Comparison of ENCODE assay signal across 16 cellular contexts in genomic region chr1:107992341-107992740, GRCh38. TPM values are rescaled to one million over a fixed set of nuclear protein-coding genes. Genes with fewer than 3 reads are reported as not detected.
DNase-seq lines count a peak whose midpoint lies in the region; ATAC-seq, FAIRE-seq and TF ChIP-seq lines count a peak whose summit lies in the region.
"Had no signal": no experiment of that assay in that cellular context is flagged by ENCODE, and none has a peak within 500 bp of the region (broad histone marks: within the 10 kb centered on the region; RNA-seq: fewer than 3 reads in every experiment).

No MANE protein-coding gene starts in this region.

- H3K27ac ChIP-seq in liver (ENCODE audit: low read depth in 1 of 2, low read length in 2 of 2) = no peak overlapping the region
- no peak overlapping the region for H3K27ac ChIP-seq in HepG2 (ENCODE audit: extremely low read length, insufficient read depth, low read length)
- no peak overlapping the region for H3K27ac ChIP-seq in PC-3 (ENCODE audit: low read length)
- no peak overlapping the region for H3K27ac ChIP-seq in transverse colon
- H3K27ac ChIP-seq: BLaER1 had no signal

- TF ChIP-seq POLR2A in HepG2 (IDR thresholded peaks at IDR 0.05; ENCODE audit: insufficient read depth in 1 of 2, low read depth in 2 of 2, low read length in 2 of 2) = no peak
- TF ChIP-seq POLR2A in transverse colon (IDR thresholded peaks at IDR 0.05) = no peak

- DNase-seq in HepG2 (ENCODE audit: low spot score) = no peak
- peak; percentile 5 for DNase-seq in astrocyte of the hippocampus (ENCODE audit: low read depth, low spot score)
- peak; percentile 28 for DNase-seq in left kidney (ENCODE audit: low read depth, low spot score)
- DNase-seq in PC-3 = no peak
- DNase-seq in transverse colon = no peak
- DNase-seq: CD4-positive, alpha-beta memory T cell; DMS153; DMS79; GDM1; H9 had no signal

- 77% methylated on average over 3 of the region's 3 CpGs for WGBS in liver
- WGBS in HepG2 (ENCODE audit: low lambda C conversion rate) = 46% methylated on average over 3 of the region's 3 CpGs
- WGBS in transverse colon (ENCODE audit: low coverage in 1 of 2), 2 donors = 80 to 90% methylated on average over 3 of the region's 3 CpGs

- BruUV-seq in HepG2 (replicated peaks; lab: Mats Ljungman, UMichigan) (no TSS peak), PC-3 (replicated peaks; lab: Mats Ljungman, UMichigan) (no TSS peak)

- no peak for TF ChIP-seq EP300 in HepG2 (IDR thresholded peaks at IDR 0.05; ENCODE audit: low read depth in 2 of 2, low read length in 2 of 2)
- no peak for TF ChIP-seq EP300 in HepG2 (CRISPR knock-in tag; IDR thresholded peaks at IDR 0.05; ENCODE audit: borderline replicate concordance)
- TF ChIP-seq EP300 in Ishikawa (IDR thresholded peaks at IDR 0.05; ENCODE audit: borderline replicate concordance) = no peak
- TF ChIP-seq EP300 in transverse colon (IDR thresholded peaks at IDR 0.05; ENCODE audit: low read depth) = no peak

- H3K9ac ChIP-seq in liver (ENCODE audit: low read depth in 1 of 2, low read length in 2 of 2) = no peak overlapping the region
- no peak overlapping the region for H3K9ac ChIP-seq in HepG2 (ENCODE audit: insufficient read depth, low read depth, low read length)
- no peak overlapping the region for H3K9ac ChIP-seq in PC-3 (ENCODE audit: low read length)
- H3K9ac ChIP-seq: BLaER1 had no signal

- H3K36me3 ChIP-seq in liver (ENCODE audit: control insufficient read depth in 4 of 4, insufficient read depth in 3 of 4, low read depth in 1 of 4, low read length in 3 of 4) (no peaks in the 10 kb centered on the region), HepG2 (replicated peaks in 1 of 2; ENCODE audit: control insufficient read depth in 1 of 2, insufficient read depth in 2 of 2, low read length in 2 of 2) (no peaks in the 10 kb centered on the region), PC-3 (ENCODE audit: low read depth, low read length) (no peaks in the 10 kb centered on the region), transverse colon (no peaks in the 10 kb centered on the region)
- H3K36me3 ChIP-seq: BLaER1 had no signal

- H3K9me3 ChIP-seq in liver (ENCODE audit: control insufficient read depth in 4 of 4, low read length in 3 of 4) (no peaks in the 10 kb centered on the region), HepG2 (ENCODE audit: low read length) (no peaks in the 10 kb centered on the region), PC-3 (ENCODE audit: low read length) (no peaks in the 10 kb centered on the region), transverse colon (no peaks in the 10 kb centered on the region)
- H3K9me3 ChIP-seq: BLaER1 had no signal

- H2AFZ ChIP-seq in HepG2 (ENCODE audit: low read length) (no peak overlapping the region), PC-3 (ENCODE audit: low read length) (no peak overlapping the region)

- TF ChIP-seq CTCF in liver (IDR thresholded peaks at IDR 0.05; ENCODE audit: low read depth, low read length, missing input control) (no peak), HepG2 (CRISPR knock-in tag; IDR thresholded peaks at IDR 0.05) (no peak), PC-3 (conservative IDR thresholded peaks at IDR 0.05; ENCODE audit: low read depth, low read length) (no peak), transverse colon (IDR thresholded peaks at IDR 0.05) (no peak)

- no peaks in the 10 kb centered on the region for H3F3A ChIP-seq in PC-3 (ENCODE audit: low read length, unreplicated experiment)

- no peaks in the 10 kb centered on the region for H3K9me2 ChIP-seq in PC-3 (replicated peaks; ENCODE audit: low read length)

- no peak for ATAC-seq in HepG2
- no peak for ATAC-seq in PC-3
- ATAC-seq in GM18870 (IDR thresholded peaks at IDR 0.05; ENCODE audit: unreplicated experiment) = no peak
- ATAC-seq: K562 had no signal

- H3K27me3 ChIP-seq in liver (ENCODE audit: control insufficient read depth in 4 of 4, insufficient read depth in 4 of 4, low read length in 3 of 4) (peaks cover 0 to 4% (median 0%) of the 10 kb centered on the region in 4 donors), HepG2 (ENCODE audit: control insufficient read depth in 1 of 2, insufficient read depth in 2 of 2, low read length in 2 of 2) (no peaks in the 10 kb centered on the region), PC-3 (ENCODE audit: low read length) (no peaks in the 10 kb centered on the region), transverse colon (no peaks in the 10 kb centered on the region)
- H3K27me3 ChIP-seq: BLaER1 had no signal

- in situ Hi-C loops in HepG2 (cut with HindIII; ENCODE audit: extremely low pct_ligation_motif_present, low pct_unique_long_range_greater_than_20kb) = no loop called here
- in situ Hi-C loops in transverse colon (cut with MboI; ENCODE audit: low pct_ligation_motif_present in 1 of 4, low pct_unique_long_range_greater_than_20kb in 1 of 4, low sequenced_read_pairs in 3 of 4) = no loop called here

- TF ChIP-seq RAD21 in liver (IDR thresholded peaks at IDR 0.05) (no peak), HepG2 (CRISPR knock-in tag; IDR thresholded peaks at IDR 0.05) (no peak), Ishikawa (IDR thresholded peaks at IDR 0.05; ENCODE audit: low read depth) (no peak)

- H3K4me1 ChIP-seq in liver (ENCODE audit: control insufficient read depth in 4 of 4, insufficient read depth in 4 of 4, low read length in 3 of 4) (no peaks in the 10 kb centered on the region), HepG2 (ENCODE audit: insufficient read depth, low read length) (peaks cover 6% of the 10 kb centered on the region; the same call in 1 of the 2 replicates), PC-3 (ENCODE audit: insufficient read depth, low read length) (no peaks in the 10 kb centered on the region), transverse colon (no peaks in the 10 kb centered on the region)
- H3K4me1 ChIP-seq: BLaER1 had no signal

- no peaks in the 10 kb centered on the region for H4K20me1 ChIP-seq in HepG2 (ENCODE audit: insufficient read depth, low read length)
- H4K20me1 ChIP-seq in PC-3 (ENCODE audit: low read length) = no peaks in the 10 kb centered on the region
- H4K20me1 ChIP-seq: BLaER1 had no signal

- no peak overlapping the region for H3K4me2 ChIP-seq in HepG2 (ENCODE audit: low read depth, low read length)
- H3K4me2 ChIP-seq in PC-3 (ENCODE audit: low read length) = no peak overlapping the region
- H3K4me2 ChIP-seq: BLaER1 had no signal

- intact Hi-C loops in HepG2 (cut with micrococcal nuclease; ENCODE audit: unreplicated experiment) = no loop called here
- intact Hi-C loops in PC-3 (cut with micrococcal nuclease) = no loop called here
- intact Hi-C loops in transverse colon (cut with DNase I; ENCODE audit: low total_unique reads) = no loop called here

- no peak overlapping the region for H3K4me3 ChIP-seq in liver (ENCODE audit: low read depth in 1 of 3, low read length in 3 of 3)
- no peak overlapping the region for H3K4me3 ChIP-seq in HepG2 (replicated peaks in 1 of 3; ENCODE audit: insufficient read depth in 1 of 3, low read depth in 2 of 3, low read length in 3 of 3)
- no peak overlapping the region for H3K4me3 ChIP-seq in PC-3 (ENCODE audit: low read length)
- no peak overlapping the region for H3K4me3 ChIP-seq in transverse colon
- H3K4me3 ChIP-seq: BLaER1, K562 had no signal

- no peaks in the 10 kb centered on the region for H3K79me2 ChIP-seq in HepG2 (ENCODE audit: insufficient read depth, low read length)
- H3K79me2 ChIP-seq in PC-3 (ENCODE audit: low read length) = no peaks in the 10 kb centered on the region

- FAIRE-seq in HepG2 (lab: Jason Lieb, UNC) = no peak
- FAIRE-seq: H1, K562 had no signal

- POLR2A ChIA-PET in HepG2 (lab: Yijun Ruan, JAX) = no interaction called here
- POLR2A ChIA-PET in PC-3 (lab: Charles Lee; ENCODE audit: unreplicated experiment) = no interaction called here

- CTCF ChIA-PET in HepG2 (lab: Yijun Ruan, JAX; ENCODE audit: low intra/inter-chr PET ratio, low total read pairs) (no interaction called here), PC-3 (lab: Charles Lee) (no interaction called here)

TF ChIP-seq in liver, 16 proteins besides CTCF, POLR2A, EP300 and RAD21 (continues in another document):
- TF ChIP-seq RXRA (IDR thresholded peaks at IDR 0.05) = no peak

TF ChIP-seq in HepG2, 621 proteins besides CTCF, POLR2A, EP300 and RAD21 (continues in another document):
- no peak for TF ChIP-seq SRSF9 (IDR thresholded peaks at IDR 0.05; ENCODE audit: borderline replicate concordance, insufficient read depth, low read depth, low read length, poor library complexity, severe bottlenecking)
- TF ChIP-seq RFX5 (IDR thresholded peaks at IDR 0.05; ENCODE audit: low read depth, low read length) = no peak

RNA-seq across cellular contexts. Expression of gene VAV3, which starts 27.4 kb away (rescaled TPM):
- total RNA-seq in liver (1 to 10 TPM; 4.7 to 4.8 TPM), HepG2 (2016; rRNA removed; fragmentation: Illumina TruSeq; extraction: Trizol) (29.8 and 40.0 TPM in 2 replicates), PC-3 (2014; rRNA removed) (0.73 and 0.98 TPM in 2 replicates), transverse colon (100 to 1,000 TPM in 3 of 4 donors, 10 to 100 TPM in 1; 44.1 to 123 (median 111) TPM)
- polyA plus RNA-seq in liver (under 1 TPM; 0.46 to 0.80 TPM), HepG2 (2011; rRNA removed) (12.5 and 15.9 TPM in 2 replicates)
- 4.8 and 5.4 TPM in 2 replicates for total RNA-seq in HepG2 (2016; cell fraction: cytosol; rRNA removed; fragmentation: Illumina TruSeq; extraction: Trizol; ENCODE audit: low read depth)
- 27.5 and 39.5 TPM in 2 replicates for total RNA-seq in HepG2 (2016; cell fraction: insoluble cytoplasmic fraction; rRNA removed; fragmentation: Illumina TruSeq; extraction: Trizol)
- total RNA-seq in HepG2 (2016; cell fraction: membrane; rRNA removed; fragmentation: Illumina TruSeq; extraction: Trizol) = 8.4 and 10.2 TPM in 2 replicates
- 27.7 and 39.2 TPM in 2 replicates for total RNA-seq in HepG2 (2016; cell fraction: nucleus; rRNA removed; fragmentation: Illumina TruSeq; extraction: Trizol)
- 7.3 and 9.0 TPM in 2 replicates for polyA plus RNA-seq in HepG2 (2011; cell fraction: cytosol; rRNA removed)
- polyA plus RNA-seq in HepG2 (2011; cell fraction: nucleus; rRNA removed) = 6.5 and 8.6 TPM in 2 replicates
- 9.3 and 16.0 TPM in 2 replicates for polyA plus RNA-seq in HepG2 (2012)
- 0.67 and 0.69 TPM in 2 replicates for polyA plus RNA-seq in HepG2 (2016; cell fraction: cytosol; fragmentation: Illumina TruSeq; extraction: Trizol; ENCODE audit: low read depth)
- 20.8 and 22.8 TPM in 2 replicates for polyA plus RNA-seq in HepG2 (2016; cell fraction: insoluble cytoplasmic fraction; fragmentation: Illumina TruSeq; extraction: Trizol; ENCODE audit: low read depth)
- polyA plus RNA-seq in HepG2 (2016; cell fraction: membrane; fragmentation: Illumina TruSeq; extraction: Trizol; ENCODE audit: low read depth) = 2.4 and 2.6 TPM in 2 replicates
- polyA plus RNA-seq in HepG2 (2016; cell fraction: nucleus; fragmentation: Illumina TruSeq; extraction: Trizol; ENCODE audit: insufficient read depth, low read depth) = 12.0 and 14.9 TPM in 2 replicates
- 8.6 and 13.0 TPM in 2 replicates for polyA minus RNA-seq in HepG2 (2011; rRNA and poly(A)+ RNA removed; ENCODE audit: low replicate concordance)
- 8.8 and 13.8 TPM in 2 replicates for polyA minus RNA-seq in HepG2 (2011; cell fraction: cytosol; rRNA and poly(A)+ RNA removed)
- 52.5 and 60.0 TPM in 2 replicates for polyA minus RNA-seq in HepG2 (2011; cell fraction: nucleus; rRNA and poly(A)+ RNA removed)
- total RNA-seq: K562 had no signal
- polyA plus RNA-seq: K562 had no signal

Comparison
In these comparisons a context has a peak if more than half of its experiments do, and no peak if none do; other contexts are left out.
1. DNase-seq: peak in astrocyte of the hippocampus (single experiment) and left kidney (single experiment); none in HepG2 (single experiment), PC-3 (single experiment) and transverse colon (single experiment).